Comparison of ENCODE assay signal across 1 cellular context in genomic region chr1:25430073-25430665, GRCh38.
TF ChIP-seq lines count a peak whose summit lies in the region.

No MANE protein-coding gene starts in this region.

TF ChIP-seq in K562, 482 proteins besides CTCF, POLR2A, EP300 and RAD21 (continued from another document and continues in another):
- TF ChIP-seq CREB3L1 (IDR thresholded peaks at IDR 0.05; ENCODE audit: borderline replicate concordance, low read depth) = peak; percentile 94
- no peak for TF ChIP-seq ZNF408 (CRISPR knock-in tag; IDR thresholded peaks at IDR 0.05; ENCODE audit: low read depth)
- no peak for TF ChIP-seq ZNF507 (tag; conservative IDR thresholded peaks at IDR 0.05)
- peak; percentile 53 for TF ChIP-seq GABPA (tag; conservative IDR thresholded peaks at IDR 0.05; ENCODE audit: low read depth)
- peak; percentile 68; the same call in 1 of the 2 replicates for TF ChIP-seq POLR2H (tag; IDR thresholded peaks at IDR 0.05; ENCODE audit: low read depth)
- TF ChIP-seq PHF21A (IDR thresholded peaks at IDR 0.05; ENCODE audit: borderline replicate concordance, low read depth) = peak; percentile 99
- TF ChIP-seq NCOA1 (IDR thresholded peaks at IDR 0.05; ENCODE audit: low read depth) = peak; percentile 64; the same call in 1 of the 2 replicates
- TF ChIP-seq ETS1 (conservative IDR thresholded peaks at IDR 0.05; ENCODE audit: control insufficient read depth, low read depth, low read length) = peak; percentile 89
- TF ChIP-seq PRDM10 (IDR thresholded peaks at IDR 0.05; ENCODE audit: partially characterized antibody) = peak; percentile 45
- TF ChIP-seq HNRNPK (IDR thresholded peaks at IDR 0.05; ENCODE audit: low read depth, low read length, poor library complexity, severe bottlenecking) = no peak
- no peak for TF ChIP-seq ZC3H11A (IDR thresholded peaks at IDR 0.05; ENCODE audit: low read depth, low read length)
- no peak for TF ChIP-seq GTF3C2 (IDR thresholded peaks at IDR 0.05; ENCODE audit: borderline replicate concordance, extremely low read depth, insufficient read length)
- TF ChIP-seq SP2 (IDR thresholded peaks at IDR 0.05; ENCODE audit: extremely low read depth, low read depth, low read length, poor library complexity, severe bottlenecking) = no peak
- TF ChIP-seq CBX3 (IDR thresholded peaks at IDR 0.05; ENCODE audit: borderline replicate concordance in 1 of 2, low read length in 2 of 2) = peak in 1 of 2 experiments; percentile 74; a peak in 1 of 3 replicates
- no peak for TF ChIP-seq ZFP30 (CRISPR knock-in tag; IDR thresholded peaks at IDR 0.05; ENCODE audit: borderline replicate concordance)
- no peak for TF ChIP-seq UBTF (IDR thresholded peaks at IDR 0.05; ENCODE audit: borderline replicate concordance in 1 of 2, low read depth in 2 of 2, low read length in 2 of 2)
- no peak for TF ChIP-seq ZNF41 (CRISPR knock-in tag; conservative IDR thresholded peaks at IDR 0.05)
- TF ChIP-seq TRIM24 (IDR thresholded peaks at IDR 0.05) = no peak
- TF ChIP-seq HDAC2 (IDR thresholded peaks at IDR 0.05) = peak; percentile 97
- peak; percentile 89; the same call in 1 of the 2 replicates for TF ChIP-seq MYC (IDR thresholded peaks at IDR 0.05; ENCODE audit: low read depth, low read length)
- peak; percentile 65; the same call in 1 of the 2 replicates for TF ChIP-seq MYC (CRISPR knock-in tag; IDR thresholded peaks at IDR 0.05; ENCODE audit: borderline replicate concordance, low read depth)
- TF ChIP-seq KDM5B (IDR thresholded peaks at IDR 0.05; ENCODE audit: insufficient replicate concordance, low read depth, low read length) = peak; percentile 98
- peak; percentile 96 for TF ChIP-seq SUPT5H (IDR thresholded peaks at IDR 0.05)
- TF ChIP-seq ZNF174 (CRISPR knock-in tag; IDR thresholded peaks at IDR 0.05) = no peak
- TF ChIP-seq MAX (CRISPR knock-in tag; IDR thresholded peaks at IDR 0.05) = peak; percentile 83
- TF ChIP-seq MAZ (CRISPR knock-in tag; conservative IDR thresholded peaks at IDR 0.05 in 1 of 2, IDR thresholded peaks at IDR 0.05 in 1 of 2) = peak; percentile 71 to 83
- TF ChIP-seq ZNF280B (CRISPR knock-in tag; IDR thresholded peaks at IDR 0.05) = no peak
- TF ChIP-seq FOXM1 (IDR thresholded peaks at IDR 0.05; ENCODE audit: low read depth) = no peak
- peak; percentile 77; the same call in 1 of the 2 replicates for TF ChIP-seq FOXM1 (CRISPR knock-in tag; IDR thresholded peaks at IDR 0.05; ENCODE audit: low read depth)
- TF ChIP-seq GATAD2B (IDR thresholded peaks at IDR 0.05; ENCODE audit: borderline replicate concordance) = peak; percentile 98
- TF ChIP-seq NFE2L1 (tag; IDR thresholded peaks at IDR 0.05; ENCODE audit: borderline replicate concordance, low read depth) = no peak
- TF ChIP-seq SRSF1 (IDR thresholded peaks at IDR 0.05; ENCODE audit: low read depth, low read length) = no peak
- TF ChIP-seq CBX1 (IDR thresholded peaks at IDR 0.05; ENCODE audit: low read depth) = peak; percentile 52; the same call in 1 of the 2 replicates
- TF ChIP-seq ZNF76 (CRISPR knock-in tag; IDR thresholded peaks at IDR 0.05; ENCODE audit: borderline replicate concordance) = 0 out of 2 replicates have a peak, but pooled peaks have one; percentile 29
- TF ChIP-seq MAFK (IDR thresholded peaks at IDR 0.05; ENCODE audit: low read length) = peak; percentile 19; the same call in 1 of the 2 replicates
- peak in 1 of 2 experiments; percentile 61; a peak in 2 of 4 replicates for TF ChIP-seq CSDE1 (IDR thresholded peaks at IDR 0.05)
- TF ChIP-seq XRCC3 (IDR thresholded peaks at IDR 0.05) = no peak
- no peak for TF ChIP-seq BRCA1 (IDR thresholded peaks at IDR 0.05)
- TF ChIP-seq BRCA1 (CRISPR knock-in tag; IDR thresholded peaks at IDR 0.05) = peak; percentile 81; the same call in 1 of the 2 replicates
- TF ChIP-seq DEAF1 (CRISPR knock-in tag; IDR thresholded peaks at IDR 0.05) = no peak
- TF ChIP-seq ZNF316 (IDR thresholded peaks at IDR 0.05) = peak; percentile 88
- TF ChIP-seq GTF2A2 (tag; IDR thresholded peaks at IDR 0.05) = 0 out of 2 replicates have a peak, but pooled peaks have one; percentile 11
- peak; percentile 74 to 78 for TF ChIP-seq MLLT1 (IDR thresholded peaks at IDR 0.05)
- peak; percentile 51 to 71; a peak in 2 of 4 replicates for TF ChIP-seq KDM1A (IDR thresholded peaks at IDR 0.05)
- no peak; the same call in 1 of the 2 replicates for TF ChIP-seq MYNN (IDR thresholded peaks at IDR 0.05)
- TF ChIP-seq MYNN (CRISPR knock-in tag; IDR thresholded peaks at IDR 0.05) = no peak
- peak; percentile 60; the same call in 1 of the 2 replicates for TF ChIP-seq SMARCA4 (IDR thresholded peaks at IDR 0.05)
- peak in 1 of 2 experiments; percentile 33; a peak in 1 of 4 replicates for TF ChIP-seq SRF (CRISPR knock-in tag; IDR thresholded peaks at IDR 0.05)
- TF ChIP-seq C11orf30 (IDR thresholded peaks at IDR 0.05; ENCODE audit: low read depth) = peak; percentile 88
- TF ChIP-seq TCF7 (IDR thresholded peaks at IDR 0.05; ENCODE audit: borderline replicate concordance) = no peak
- TF ChIP-seq ZNF232 (CRISPR knock-in tag; IDR thresholded peaks at IDR 0.05) = peak; percentile 95; the same call in 1 of the 2 replicates
- no peak for TF ChIP-seq ZBTB8A (IDR thresholded peaks at IDR 0.05; ENCODE audit: partially characterized antibody)
- TF ChIP-seq MAFG (tag; conservative IDR thresholded peaks at IDR 0.05) = peak; percentile 82
- peak; percentile 51 for TF ChIP-seq ARID1B (IDR thresholded peaks at IDR 0.05)
